ENCODE assay signal across 19 cellular contexts in genomic region chr3:18680759-18681158, GRCh38.
DNase-seq lines count a peak whose midpoint lies in the region; ATAC-seq, FAIRE-seq and TF ChIP-seq lines count a peak whose summit lies in the region.
"Had no signal": no experiment of that assay in that cellular context is flagged by ENCODE, and none has a peak within 500 bp of the region (broad histone marks: within the 10 kb centered on the region; RNA-seq: fewer than 3 reads in every experiment).

No MANE protein-coding gene starts in this region.

- no peaks in the 10 kb centered on the region for H3F3A ChIP-seq in PC-9 (ENCODE audit: insufficient read depth, low read depth)

- H4K5ac ChIP-seq in IMR-90 (ENCODE audit: low read depth, low read length), result no peak overlapping the region

- peak overlapping the region; percentile 100 for H3K27ac Mint-ChIP-seq in activated T-cell treated with anti-CD3 and anti-CD28 coated beads, Interleukin-2, amount 50 U/mL, for 72 hours
- H3K27ac Mint-ChIP-seq: B cell, HFFc6 had no signal

- intact Hi-C loops in IMR-90 (cut with micrococcal nuclease) (no loop called here), PC-9 (cut with micrococcal nuclease; ENCODE audit: unreplicated experiment) (no loop called here), K562 (cut with micrococcal nuclease) (no loop called here), ascending aorta (cut with DNase I) (no loop called here)

- peaks cover 4 to 7% of the 10 kb centered on the region in 2 donors for H3K9me3 Mint-ChIP-seq in activated T-cell treated with anti-CD3 and anti-CD28 coated beads, Interleukin-2, amount 50 U/mL, for 72 hours
- H3K9me3 Mint-ChIP-seq: CD4-positive, CD25-positive, alpha-beta regulatory T cell had no signal

- H3K36me3 Mint-ChIP-seq in activated T-cell treated with anti-CD3 and anti-CD28 coated beads, Interleukin-2, amount 50 U/mL, for 72 hours (ENCODE audit: insufficient read depth in 2 of 2), result peaks cover 19 to 31% of the 10 kb centered on the region in 2 donors

- no peaks in the 10 kb centered on the region for H3K27me3 Mint-ChIP-seq in activated T-cell treated with anti-CD3 and anti-CD28 coated beads, Interleukin-2, amount 50 U/mL, for 72 hours (ENCODE audit: low read depth)
- H3K27me3 Mint-ChIP-seq: B cell; CD4-positive, CD25-positive, alpha-beta regulatory T cell had no signal

- no peak overlapping the region for H3K56ac ChIP-seq in IMR-90 (ENCODE audit: extremely low read depth, insufficient read depth, low read length)

- H3K4me3 ChIP-seq in IMR-90 (ENCODE audit: insufficient read depth, low read depth, low read length), result no peak overlapping the region
- no peak overlapping the region for H3K4me3 ChIP-seq in PC-9
- H3K4me3 ChIP-seq in K562, result no peak overlapping the region
- H3K4me3 ChIP-seq in ascending aorta, result no peak overlapping the region

- H3K18ac ChIP-seq in IMR-90 (ENCODE audit: low read depth, low read length), result no peak overlapping the region

- H3K4me2 ChIP-seq in IMR-90 (ENCODE audit: low read depth, low read length) (no peak overlapping the region), PC-9 (no peak overlapping the region), K562 (ENCODE audit: insufficient read depth, low read length) (no peak overlapping the region)

- H2BK5ac ChIP-seq in IMR-90 (ENCODE audit: low read depth, low read length, poor library complexity, severe bottlenecking), result no peak overlapping the region

- H3K14ac ChIP-seq in IMR-90 (replicated peaks; ENCODE audit: low read depth, low read length), result no peak overlapping the region

- no peak overlapping the region for H2BK120ac ChIP-seq in IMR-90 (ENCODE audit: low read depth, low read length)

- TF ChIP-seq RAD21 in IMR-90 (IDR thresholded peaks at IDR 0.05; ENCODE audit: low read length) (no peak), K562 (CRISPR knock-in tag; conservative IDR thresholded peaks at IDR 0.05 in 1 of 2, IDR thresholded peaks at IDR 0.05 in 1 of 2) (no peak)

- peaks cover 89% of the 10 kb centered on the region for H3K4me1 Mint-ChIP-seq in activated T-cell treated with anti-CD3 and anti-CD28 coated beads, Interleukin-2, amount 50 U/mL, for 72 hours (ENCODE audit: low read depth)
- H3K4me1 Mint-ChIP-seq: B cell had no signal

- TF ChIP-seq CTCF in IMR-90 (conservative IDR thresholded peaks at IDR 0.05; ENCODE audit: low read depth, low read length) (no peak), PC-9 (conservative IDR thresholded peaks at IDR 0.05) (no peak), K562 (IDR thresholded peaks at IDR 0.05 in 2 of 3, conservative IDR thresholded peaks at IDR 0.05 in 1 of 3; ENCODE audit: insufficient read depth in 2 of 3, low read depth in 1 of 3, low read length in 3 of 3) (no peak), ascending aorta (IDR thresholded peaks at IDR 0.05) (no peak)

- H3K36me3 ChIP-seq in IMR-90 (ENCODE audit: control insufficient read depth, insufficient read depth, low read length), result no peaks in the 10 kb centered on the region
- no peaks in the 10 kb centered on the region for H3K36me3 ChIP-seq in PC-9 (ENCODE audit: low read depth)
- H3K36me3 ChIP-seq in K562 (ENCODE audit: control insufficient read depth, insufficient read depth, low read length), result no peaks in the 10 kb centered on the region
- H3K36me3 ChIP-seq in ascending aorta, result no peaks in the 10 kb centered on the region

- no CpG with 5 or more reads among the region's 3 CpGs for WGBS in IMR-90 (ENCODE audit: extremely low coverage in 2 of 2, insufficient read length in 1 of 2), 2 experiments
- 2% methylated on average over 3 of the region's 3 CpGs for whole genome bisulfite sequencing in K562 (ENCODE audit: insufficient coverage, low coverage, missing lambda C conversion rate)

- peak overlapping the region in 1 of 2 donors; percentile 78 for H3K4me3 Mint-ChIP-seq in activated T-cell treated with anti-CD3 and anti-CD28 coated beads, Interleukin-2, amount 50 U/mL, for 72 hours
- H3K4me3 Mint-ChIP-seq: B cell; CD4-positive, CD25-positive, alpha-beta regulatory T cell; HFFc6 had no signal

- ATAC-seq in activated T-cell treated with anti-CD3 and anti-CD28 coated beads, Interleukin-2, amount 50 U/mL, for 72 hours (replicated peaks in 1 of 2), result no peak
- ATAC-seq in IMR-90 (ENCODE audit: low read depth) (no peak), K562 (no peak), HG02852 (IDR thresholded peaks at IDR 0.05; ENCODE audit: unreplicated experiment) (no peak), HG03521 (IDR thresholded peaks at IDR 0.05; ENCODE audit: unreplicated experiment) (no peak)
- ATAC-seq: Panc1 had no signal

- H2AK5ac ChIP-seq in IMR-90 (ENCODE audit: low read depth, low read length), result no peak overlapping the region

- no peak for DNase-seq in activated T-cell treated with anti-CD3 and anti-CD28 coated beads, Interleukin-2, amount 50 U/mL, for 72 hours
- no peak for DNase-seq in activated T-cell treated with anti-CD3 and anti-CD28 coated beads, Interleukin-2, amount 50 U/mL, for 1 hour
- DNase-seq in IMR-90 (no peak), PC-9 (no peak), K562 (ENCODE audit: extremely low read depth in 1 of 4, low spot score in 3 of 4) (no peak), ascending aorta (ENCODE audit: low spot score in 2 of 2) (no peak)
- DNase-seq: EL, HFFc6, Karpas-422, MM.1S, NCI-H1092 treated with DMSO at 0.1 percent for 48 hours, NCI-H2081 treated with DMSO at 0.1 percent for 48 hours, NCI-H510A treated with DMSO at 0.1 percent for 48 hours had no signal

- no peaks in the 10 kb centered on the region for H3K79me1 ChIP-seq in IMR-90 (ENCODE audit: low read depth in 1 of 2, low read length in 2 of 2)

- no peak overlapping the region for H2AFZ ChIP-seq in IMR-90 (replicated peaks; ENCODE audit: low read length, poor library complexity)
- no peak overlapping the region for H2AFZ ChIP-seq in PC-9
- no peak overlapping the region for H2AFZ ChIP-seq in K562 (ENCODE audit: low read depth, low read length)

- H2BK15ac ChIP-seq in IMR-90 (ENCODE audit: low read depth, low read length), result no peak overlapping the region

- no peaks in the 10 kb centered on the region for H3K79me2 ChIP-seq in PC-9 (ENCODE audit: low read depth)
- H3K79me2 ChIP-seq in K562 (ENCODE audit: control insufficient read depth, insufficient read depth, low read length), result no peaks in the 10 kb centered on the region

- in situ Hi-C loops in IMR-90 (cut with MboI; ENCODE audit: low sequenced_read_pairs) (no loop called here), K562 (cut with MboI) (no loop called here)

- dilution Hi-C loops in IMR-90 (cut with HindIII; ENCODE audit: low sequenced_read_pairs, unreplicated experiment), result no loop called here

- H3K9ac ChIP-seq in IMR-90 (ENCODE audit: low read depth, low read length) (no peak overlapping the region), K562 (ENCODE audit: insufficient read depth in 1 of 2, low read depth in 2 of 2, low read length in 2 of 2) (no peak overlapping the region)

- H3K9me3 ChIP-seq in IMR-90 (ENCODE audit: control insufficient read depth, insufficient read depth, low read length), result peaks cover 8% of the 10 kb centered on the region
- no peaks in the 10 kb centered on the region for H3K9me3 ChIP-seq in PC-9 (ENCODE audit: insufficient read depth, low read depth)
- peaks cover 3% of the 10 kb centered on the region for H3K9me3 ChIP-seq in K562 (replicated peaks; ENCODE audit: control insufficient read depth, insufficient read depth, low read depth, low read length)
- H3K9me3 ChIP-seq in ascending aorta, result no peaks in the 10 kb centered on the region

- H4K20me1 ChIP-seq in IMR-90 (ENCODE audit: insufficient read depth, low read length), result no peaks in the 10 kb centered on the region
- no peaks in the 10 kb centered on the region for H4K20me1 ChIP-seq in PC-9 (ENCODE audit: insufficient read depth)
- no peaks in the 10 kb centered on the region for H4K20me1 ChIP-seq in K562 (replicated peaks; ENCODE audit: control insufficient read depth, insufficient read depth, low read length)

- no peak overlapping the region for H2BK20ac ChIP-seq in IMR-90 (ENCODE audit: low read depth, low read length)

- H3K4me1 ChIP-seq in IMR-90 (ENCODE audit: control insufficient read depth, insufficient read depth, low read length), result no peaks in the 10 kb centered on the region
- H3K4me1 ChIP-seq in PC-9 (replicated peaks; ENCODE audit: insufficient read depth), result peaks cover 14% of the 10 kb centered on the region; the same call in 1 of the 2 replicates
- H3K4me1 ChIP-seq in K562 (replicated peaks in 1 of 2; ENCODE audit: control insufficient read depth in 2 of 2, insufficient read depth in 2 of 2, low read length in 2 of 2), result no peaks in the 10 kb centered on the region
- no peaks in the 10 kb centered on the region for H3K4me1 ChIP-seq in ascending aorta

- no peak overlapping the region for H3K23ac ChIP-seq in IMR-90 (ENCODE audit: low read depth, low read length)

- TF ChIP-seq EP300 in K562 (IDR thresholded peaks at IDR 0.05; ENCODE audit: low read length), result no peak

- no peak overlapping the region for H4K8ac ChIP-seq in IMR-90 (ENCODE audit: low read depth in 2 of 2, low read length in 2 of 2)

- H2AK9ac ChIP-seq in IMR-90 (replicated peaks; ENCODE audit: low read depth, low read length, poor library complexity), result no peak overlapping the region

- H3K27ac ChIP-seq in IMR-90 (ENCODE audit: insufficient read depth, low read length) (no peak overlapping the region), PC-9 (peak overlapping the region; percentile 61), K562 (ENCODE audit: extremely low read depth, low read depth, low read length) (no peak overlapping the region), ascending aorta (no peak overlapping the region)

- POLR2A ChIA-PET in IMR-90 (lab: Charles Lee; ENCODE audit: unreplicated experiment), result no interaction called here
- POLR2A ChIA-PET in PC-9 (lab: Charles Lee; ENCODE audit: unreplicated experiment), result no interaction called here
- POLR2A ChIA-PET in K562 (lab: Yijun Ruan, JAX), result no interaction called here

- TF ChIP-seq POLR2A in IMR-90 (IDR thresholded peaks at IDR 0.05; ENCODE audit: low read depth, low read length) (no peak), K562 (conservative IDR thresholded peaks at IDR 0.05) (no peak)

- no peak overlapping the region for H4K91ac ChIP-seq in IMR-90 (ENCODE audit: insufficient read depth, low read depth, low read length)

- H3K27me3 ChIP-seq in IMR-90 (ENCODE audit: control insufficient read depth, insufficient read depth, low read length) (no peaks in the 10 kb centered on the region), PC-9 (ENCODE audit: insufficient read depth, low read depth) (no peaks in the 10 kb centered on the region), K562 (ENCODE audit: control insufficient read depth in 2 of 2, insufficient read depth in 2 of 2, low read length in 2 of 2) (no peaks in the 10 kb centered on the region), ascending aorta (no peaks in the 10 kb centered on the region)

- no peaks in the 10 kb centered on the region for H3K9me1 ChIP-seq in IMR-90 (ENCODE audit: insufficient read depth, low read length)
- no peaks in the 10 kb centered on the region for H3K9me1 ChIP-seq in K562 (ENCODE audit: control insufficient read depth, insufficient read depth, low read length)

- FAIRE-seq in K562 (lab: Jason Lieb, UNC), result no peak
- FAIRE-seq: H54 had no signal

- CTCF ChIA-PET in IMR-90 (lab: Yijun Ruan, JAX), result interaction anchor here (0.6 kb wide), 1 partner anchor 26 kb away, joined by 3 read pairs; no protein-coding TSS in a partner anchor
- CTCF ChIA-PET in PC-9 (lab: Charles Lee), result no interaction called here
- CTCF ChIA-PET in K562 (lab: Yijun Ruan, JAX; ENCODE audit: low intra/inter-chr PET ratio), result no interaction called here

- H3K9me2 ChIP-seq in PC-9 (ENCODE audit: insufficient read depth), result no peaks in the 10 kb centered on the region

- BruUV-seq in IMR-90 (replicated peaks; lab: Mats Ljungman, UMichigan), result no TSS peak
- no TSS peak for BruUV-seq in PC-9 (replicated peaks; lab: Mats Ljungman, UMichigan)
- no TSS peak for BruUV-seq in K562 (replicated peaks; lab: Mats Ljungman, UMichigan)

- no peak overlapping the region for H3K4ac ChIP-seq in IMR-90 (ENCODE audit: low read depth, low read length)
